8 cellular contexts compared by ENCODE assay signal in genomic region chr2:218010116-218010837, GRCh38. TPM values are rescaled to one million over a fixed set of nuclear protein-coding genes. Genes with fewer than 3 reads are reported as not detected.
A peak's percentile ranks its signal among the peaks of the same experiment; 100 is the strongest.
DNase-seq lines count a peak whose midpoint lies in the region; ATAC-seq and TF ChIP-seq lines count a peak whose summit lies in the region.

No MANE protein-coding gene starts in this region.

- peaks cover 39% of the 10 kb centered on the region for H3K27me3 Mint-ChIP-seq in activated CD4-positive, alpha-beta memory T cell treated with anti-CD3 and anti-CD28 coated beads, Interleukin-2, amount 10 ng/mL, durations not matched to agents 7 days and 5 days

- DNase-seq in EH (ENCODE audit: low read depth) (peak; percentile 71), epithelial cell of esophagus (ENCODE audit: low read depth) (peak; percentile 36), myocyte (ENCODE audit: low read depth) (peak; percentile 43), NCI-H1694 (lab: John Stamatoyannopoulos, UW) (no peak)
- peak; percentile 33 for DNase-seq in activated CD4-positive, alpha-beta memory T cell treated with anti-CD3 and anti-CD28 coated beads, Interleukin-2, amount 10 ng/mL, durations not matched to agents 7 days and 5 days

- peak; percentile 28 for TF ChIP-seq CTCF in epithelial cell of esophagus (IDR thresholded peaks at IDR 0.05; ENCODE audit: insufficient read depth, low read depth, low read length, missing control alignments)

- peak overlapping the region; percentile 66 for H3K4me3 ChIP-seq in HUES48 (ENCODE audit: low read depth, low read length)
- peak overlapping the region; percentile 33 for H3K4me3 ChIP-seq in epithelial cell of esophagus (ENCODE audit: low read length)
- H3K4me3 ChIP-seq in urinary bladder (ENCODE audit: low read depth, low read length): peak overlapping the region; percentile 42

- H3K4me1 Mint-ChIP-seq in activated CD4-positive, alpha-beta memory T cell treated with anti-CD3 and anti-CD28 coated beads, Interleukin-2, amount 10 ng/mL, durations not matched to agents 7 days and 5 days: peaks cover 6% of the 10 kb centered on the region

- H3K36me3 ChIP-seq in HUES48 (ENCODE audit: control insufficient read depth, insufficient read depth, low read length) (no peaks in the 10 kb centered on the region), urinary bladder (ENCODE audit: insufficient read depth) (no peaks in the 10 kb centered on the region)

- H3K9me3 ChIP-seq in HUES48 (ENCODE audit: control insufficient read depth, insufficient read depth, low read length): no peaks in the 10 kb centered on the region

- CTCF ChIA-PET in activated CD4-positive, alpha-beta memory T cell treated with anti-CD3 and anti-CD28 coated beads, Interleukin-2, amount 10 ng/mL, durations not matched to agents 7 days and 5 days (lab: Charles Lee): no interaction called here

- peak overlapping the region; percentile 7 for H3K4me3 Mint-ChIP-seq in activated CD4-positive, alpha-beta memory T cell treated with anti-CD3 and anti-CD28 coated beads, Interleukin-2, amount 10 ng/mL, durations not matched to agents 7 days and 5 days

- under 1% methylated on average over 70 of the region's 70 CpGs for WGBS in urinary bladder

- peaks cover 49% of the 10 kb centered on the region for H3K27me3 ChIP-seq in HUES48 (ENCODE audit: control insufficient read depth, insufficient read depth, low read length)

- no peaks in the 10 kb centered on the region for H3K36me3 Mint-ChIP-seq in activated CD4-positive, alpha-beta memory T cell treated with anti-CD3 and anti-CD28 coated beads, Interleukin-2, amount 10 ng/mL, durations not matched to agents 7 days and 5 days (ENCODE audit: low read depth)

- H3K27ac Mint-ChIP-seq in activated CD4-positive, alpha-beta memory T cell treated with anti-CD3 and anti-CD28 coated beads, Interleukin-2, amount 10 ng/mL, durations not matched to agents 7 days and 5 days: no peak overlapping the region

- no peak for ATAC-seq in GM18519 (IDR thresholded peaks at IDR 0.05; ENCODE audit: low FRiP score, unreplicated experiment)

- H3K4me1 ChIP-seq in HUES48 (ENCODE audit: control insufficient read depth, insufficient read depth, low read length) (peaks cover 5% of the 10 kb centered on the region), urinary bladder (ENCODE audit: insufficient read depth) (no peaks in the 10 kb centered on the region)

- H3K9ac ChIP-seq in HUES48 (ENCODE audit: low read depth, low read length): no peak overlapping the region

- no peaks in the 10 kb centered on the region for H3K9me3 Mint-ChIP-seq in activated CD4-positive, alpha-beta memory T cell treated with anti-CD3 and anti-CD28 coated beads, Interleukin-2, amount 10 ng/mL, durations not matched to agents 7 days and 5 days

- POLR2A ChIA-PET in activated CD4-positive, alpha-beta memory T cell treated with anti-CD3 and anti-CD28 coated beads, Interleukin-2, amount 10 ng/mL, durations not matched to agents 7 days and 5 days (lab: Charles Lee): no interaction called here

- H3K27ac ChIP-seq in HUES48 (ENCODE audit: low read depth, low read length) (no peak overlapping the region), urinary bladder (ENCODE audit: low read depth) (no peak overlapping the region)

RNA-seq across cellular contexts. Expression of gene TNS1, which starts 7.5 kb away (rescaled TPM):
- 1 to 10 TPM; 3.2 to 3.4 TPM for total RNA-seq in activated CD4-positive, alpha-beta memory T cell treated with anti-CD3 and anti-CD28 coated beads, Interleukin-2, amount 10 ng/mL, durations not matched to agents 7 days and 5 days
- 106 TPM in 2 replicates for total RNA-seq in myocyte
- polyA plus RNA-seq in myocyte (2012): 198 TPM
- total RNA-seq in urinary bladder: 191 TPM
- polyA plus RNA-seq in urinary bladder: 576 TPM

RNA-seq across cellular contexts. Expression of gene RUFY4, which starts 58.8 kb away (rescaled TPM):
- 1 to 10 TPM; 2.1 to 3.2 TPM for total RNA-seq in activated CD4-positive, alpha-beta memory T cell treated with anti-CD3 and anti-CD28 coated beads, Interleukin-2, amount 10 ng/mL, durations not matched to agents 7 days and 5 days
- total RNA-seq in myocyte: 0.08 TPM in 1 of 2 replicates, not detected in the other
- polyA plus RNA-seq in myocyte (2012): not detected
- total RNA-seq in urinary bladder: not detected
- polyA plus RNA-seq in urinary bladder: 0.09 TPM

Comparison
In these comparisons a context has a peak if more than half of its experiments do, and no peak if none do; other contexts are left out.
1. RNA of gene TNS1, which starts 7.5 kb away (total RNA-seq): 191 TPM in urinary bladder (single experiment) and 106 TPM in myocyte; 3.2 to 3.4 TPM in activated CD4-positive, alpha-beta memory T cell treated with anti-CD3 and anti-CD28 coated beads, Interleukin-2, amount 10 ng/mL, durations not matched to agents 7 days and 5 days; every median in the first group is over 10 times any median in the second.
2. Peak in every context shown above with its lines, with median percentiles within 50 percentile points of each other: H3K4me3 ChIP-seq.